Comparison of ENCODE assay signal across 16 cellular contexts in genomic region chr2:143877056-143877455, GRCh38.
DNase-seq lines count a peak whose midpoint lies in the region; ATAC-seq and TF ChIP-seq lines count a peak whose summit lies in the region.
"Had no signal": no experiment of that assay in that cellular context is flagged by ENCODE, and none has a peak within 500 bp of the region (broad histone marks: within the 10 kb centered on the region; RNA-seq: fewer than 3 reads in every experiment).

No MANE protein-coding gene starts in this region.

- TF ChIP-seq CTCF in natural killer cell (IDR thresholded peaks at IDR 0.05) (no peak), glutamatergic neuron (IDR thresholded peaks at IDR 0.05; ENCODE audit: partially characterized antibody, unreplicated experiment) (no peak)

- intact Hi-C loops in natural killer cell (cut with micrococcal nuclease) (no loop called here), sciatic nerve (cut with DNase I) (no loop called here)

- peaks cover 0 to 2% of the 10 kb centered on the region in 2 donors for H3K27me3 Mint-ChIP-seq in natural killer cell treated with Interleukin-12 subunit alpha and Interleukin-12 subunit beta and Interleukin-15 and Interleukin-18, amount 100 ng/mL, for 72 hours
- peaks cover 0 to 7% of the 10 kb centered on the region in 2 donors for H3K27me3 Mint-ChIP-seq in natural killer cell (ENCODE audit: low read depth in 2 of 2)
- peaks cover 7% of the 10 kb centered on the region for H3K27me3 Mint-ChIP-seq in glutamatergic neuron (ENCODE audit: unreplicated experiment)
- H3K27me3 Mint-ChIP-seq: T-cell had no signal

- H3K4me1 Mint-ChIP-seq in natural killer cell treated with Interleukin-12 subunit alpha and Interleukin-12 subunit beta and Interleukin-15 and Interleukin-18, amount 100 ng/mL, for 72 hours (ENCODE audit: low read depth in 2 of 2) = peaks cover 21 to 28% of the 10 kb centered on the region in 2 donors
- H3K4me1 Mint-ChIP-seq in natural killer cell = no peaks in the 10 kb centered on the region
- H3K4me1 Mint-ChIP-seq in glutamatergic neuron (ENCODE audit: low read depth, unreplicated experiment) = peaks cover 39% of the 10 kb centered on the region
- H3K4me1 Mint-ChIP-seq: T-cell had no signal

- peak overlapping the region; percentile 31 to 87 for H3K27ac Mint-ChIP-seq in natural killer cell treated with Interleukin-12 subunit alpha and Interleukin-12 subunit beta and Interleukin-15 and Interleukin-18, amount 100 ng/mL, for 72 hours
- H3K27ac Mint-ChIP-seq in natural killer cell (no peak overlapping the region), glutamatergic neuron (ENCODE audit: unreplicated experiment) (peak overlapping the region; percentile 88)
- H3K27ac Mint-ChIP-seq: T-cell had no signal

- H3K4me3 Mint-ChIP-seq in natural killer cell treated with Interleukin-12 subunit alpha and Interleukin-12 subunit beta and Interleukin-15 and Interleukin-18, amount 100 ng/mL, for 72 hours = no peak overlapping the region
- H3K4me3 Mint-ChIP-seq in natural killer cell (no peak overlapping the region), glutamatergic neuron (ENCODE audit: unreplicated experiment) (peak overlapping the region; percentile 56)
- H3K4me3 Mint-ChIP-seq: T-cell had no signal

- DNase-seq in natural killer cell treated with Interleukin-12 subunit alpha and Interleukin-12 subunit beta and Interleukin-15 and Interleukin-18, amount 100 ng/mL, for 72 hours (ENCODE audit: low spot score) = no peak
- DNase-seq in natural killer cell (no peak), NCI-H446 treated with DMSO at 0.1 percent for 48 hours (lab: John Stamatoyannopoulos, UW) (peak; percentile 12), glutamatergic neuron (peak; percentile 73), sciatic nerve (ENCODE audit: low spot score) (no peak), SIG-M5 (lab: John Stamatoyannopoulos, UW) (no peak)
- DNase-seq in stimulated activated naive CD8-positive, alpha-beta T cell treated with anti-CD3 and anti-CD28 coated beads, Interleukin-15, Interleukin-2, amounts not matched to agents 100 U/mL and 50 U/mL, for 24 hours = no peak
- DNase-seq: DMS153, NCI-H1048, NCI-H187, NCI-H226, NCI-H774, SK-N-SH, T-cell had no signal

- peaks cover 8% of the 10 kb centered on the region for H3K9me3 Mint-ChIP-seq in natural killer cell treated with Interleukin-12 subunit alpha and Interleukin-12 subunit beta and Interleukin-15 and Interleukin-18, amount 100 ng/mL, for 72 hours
- H3K9me3 Mint-ChIP-seq in natural killer cell (no peaks in the 10 kb centered on the region), glutamatergic neuron (ENCODE audit: unreplicated experiment) (peaks cover 8% of the 10 kb centered on the region)

- no peak for ATAC-seq in natural killer cell treated with Interleukin-12 subunit alpha and Interleukin-12 subunit beta and Interleukin-15 and Interleukin-18, amount 100 ng/mL, for 72 hours
- ATAC-seq in natural killer cell = no peak
- ATAC-seq in sciatic nerve = no peak
- no peak for ATAC-seq in stimulated activated naive CD8-positive, alpha-beta T cell treated with anti-CD3 and anti-CD28 coated beads, Interleukin-15, Interleukin-2, amounts not matched to agents 100 U/mL and 50 U/mL, for 24 hours
- ATAC-seq: A549, Panc1, T-cell had no signal

- H3K36me3 Mint-ChIP-seq in natural killer cell treated with Interleukin-12 subunit alpha and Interleukin-12 subunit beta and Interleukin-15 and Interleukin-18, amount 100 ng/mL, for 72 hours = peaks cover 23% of the 10 kb centered on the region
- H3K36me3 Mint-ChIP-seq in natural killer cell = no peaks in the 10 kb centered on the region
- H3K36me3 Mint-ChIP-seq in glutamatergic neuron (ENCODE audit: unreplicated experiment) = peaks cover 13% of the 10 kb centered on the region
- H3K36me3 Mint-ChIP-seq: T-cell had no signal

Comparison
In these comparisons a context has a peak if more than half of its experiments do, and no peak if none do; other contexts are left out.
1. H3K27ac Mint-ChIP-seq: peak in natural killer cell treated with Interleukin-12 subunit alpha and Interleukin-12 subunit beta and Interleukin-15 and Interleukin-18, amount 100 ng/mL, for 72 hours (2 of 2) and glutamatergic neuron (single experiment); none in natural killer cell (0 of 2).
2. DNase-seq: peak in NCI-H446 treated with DMSO at 0.1 percent for 48 hours (single experiment) and glutamatergic neuron (single experiment); none in natural killer cell treated with Interleukin-12 subunit alpha and Interleukin-12 subunit beta and Interleukin-15 and Interleukin-18, amount 100 ng/mL, for 72 hours (single experiment), natural killer cell (single experiment), sciatic nerve (single experiment), stimulated activated naive CD8-positive, alpha-beta T cell treated with anti-CD3 and anti-CD28 coated beads, Interleukin-15, Interleukin-2, amounts not matched to agents 100 U/mL and 50 U/mL, for 24 hours (single experiment) and SIG-M5 (single experiment).